ENCODE assay signal across 9 cellular contexts in genomic region chr4:116180056-116180690, GRCh38.
DNase-seq lines count a peak whose midpoint lies in the region; ATAC-seq, FAIRE-seq and TF ChIP-seq lines count a peak whose summit lies in the region.
"Had no signal": no experiment of that assay in that cellular context is flagged by ENCODE, and none has a peak within 500 bp of the region (broad histone marks: within the 10 kb centered on the region; RNA-seq: fewer than 3 reads in every experiment).

No MANE protein-coding gene starts in this region.

- no peak for ATAC-seq in stimulated activated memory B cell treated with anti-CD40 and anti-IgM and Interleukin-4, amounts not matched to agents 10 μg/mL and 1 μg/mL and 100 μg/mL, for 72 hours

- no peaks in the 10 kb centered on the region for H4K20me1 ChIP-seq in neural cell (ENCODE audit: insufficient read depth)

- H3K27ac ChIP-seq in neural cell (ENCODE audit: low read length) = no peak overlapping the region

- no peak overlapping the region for H2AFZ ChIP-seq in neural cell (ENCODE audit: low read depth, low read length)

- H3F3A ChIP-seq in neural cell (ENCODE audit: insufficient read depth, low read length, poor library complexity, severe bottlenecking) = no peaks in the 10 kb centered on the region

- TF ChIP-seq EP300 in neural cell (conservative IDR thresholded peaks at IDR 0.05; ENCODE audit: poor library complexity, severe bottlenecking) = no peak

- no peak for TF ChIP-seq POLR2A in NB4 (IDR thresholded peaks at IDR 0.05; ENCODE audit: extremely low read depth, insufficient read length)

- no peaks in the 10 kb centered on the region for H3K79me2 ChIP-seq in neural cell (replicated peaks; ENCODE audit: insufficient read depth, low read length)

- no peaks in the 10 kb centered on the region for H3K36me3 ChIP-seq in neural cell (ENCODE audit: insufficient read depth, low read length)

- peak; percentile 60 for FAIRE-seq in GM18507 (lab: Jason Lieb, UNC)

- H3K4me1 Mint-ChIP-seq in stimulated activated memory B cell treated with anti-CD40 and anti-IgM and Interleukin-4, amounts not matched to agents 10 μg/mL and 1 μg/mL and 100 μg/mL, for 72 hours = no peaks in the 10 kb centered on the region

- H3K27me3 Mint-ChIP-seq in stimulated activated memory B cell treated with anti-CD40 and anti-IgM and Interleukin-4, amounts not matched to agents 10 μg/mL and 1 μg/mL and 100 μg/mL, for 72 hours = no peaks in the 10 kb centered on the region

- DNase-seq in GM18507 (ENCODE audit: extremely low spot score, insufficient read length, low read depth) = no peak
- peak; percentile 14 for DNase-seq in NB4 (ENCODE audit: low read depth)
- DNase-seq in astrocyte of the hippocampus (ENCODE audit: low read depth, low spot score) = peak; percentile 14
- no peak for DNase-seq in NCI-H774 (lab: John Stamatoyannopoulos, UW)
- DNase-seq in effector CD8-positive, alpha-beta T cell (lab: John Stamatoyannopoulos, UW) = no peak
- DNase-seq in activated CD4-positive, alpha-beta T cell treated with anti-CD3 and anti-CD28 coated beads, Interleukin-2, amount 50 U/mL, for 4 hours = no peak
- DNase-seq: IMR-90 had no signal

- TF ChIP-seq RAD21 in neural cell (conservative IDR thresholded peaks at IDR 0.05) = peak; percentile 88

- H3K4me3 Mint-ChIP-seq in stimulated activated memory B cell treated with anti-CD40 and anti-IgM and Interleukin-4, amounts not matched to agents 10 μg/mL and 1 μg/mL and 100 μg/mL, for 72 hours = no peak overlapping the region

- no peaks in the 10 kb centered on the region for H3K9me3 Mint-ChIP-seq in stimulated activated memory B cell treated with anti-CD40 and anti-IgM and Interleukin-4, amounts not matched to agents 10 μg/mL and 1 μg/mL and 100 μg/mL, for 72 hours

- H3K9me2 ChIP-seq in neural cell (ENCODE audit: insufficient read depth, low read length) = no peaks in the 10 kb centered on the region

- H3K27me3 ChIP-seq in neural cell (ENCODE audit: insufficient read depth, low read depth, low read length) = no peaks in the 10 kb centered on the region

- H3K27ac Mint-ChIP-seq in stimulated activated memory B cell treated with anti-CD40 and anti-IgM and Interleukin-4, amounts not matched to agents 10 μg/mL and 1 μg/mL and 100 μg/mL, for 72 hours = no peak overlapping the region

- H3K9ac ChIP-seq in neural cell (ENCODE audit: low read length) = no peak overlapping the region

- H3K36me3 Mint-ChIP-seq in stimulated activated memory B cell treated with anti-CD40 and anti-IgM and Interleukin-4, amounts not matched to agents 10 μg/mL and 1 μg/mL and 100 μg/mL, for 72 hours = no peaks in the 10 kb centered on the region

- H3K4me3 ChIP-seq in NB4 (ENCODE audit: low read depth, low read length) = no peak overlapping the region
- H3K4me3 ChIP-seq in neural cell (ENCODE audit: low read length) = no peak overlapping the region

- H3K9me3 ChIP-seq in neural cell (ENCODE audit: low read length) = no peaks in the 10 kb centered on the region

- TF ChIP-seq CTCF in NB4 (IDR thresholded peaks at IDR 0.05; ENCODE audit: low read depth, low read length) (no peak), neural cell (IDR thresholded peaks at IDR 0.05; ENCODE audit: poor library complexity, severe bottlenecking) (peak; percentile 80)

- no peak overlapping the region for H3K4me2 ChIP-seq in neural cell (ENCODE audit: low read length)

TF ChIP-seq in neural cell, 6 proteins besides CTCF, POLR2A, EP300 and RAD21:
- TF ChIP-seq EZH2 (IDR thresholded peaks at IDR 0.05; ENCODE audit: borderline replicate concordance, insufficient read depth, low read length, poor library complexity, severe bottlenecking) (no peak), REST (IDR thresholded peaks at IDR 0.05; ENCODE audit: borderline replicate concordance) (no peak), SMC3 (conservative IDR thresholded peaks at IDR 0.05; ENCODE audit: poor library complexity) (peak; percentile 91)

Comparison
In these comparisons a context has a peak if more than half of its experiments do, and no peak if none do; other contexts are left out.
1. DNase-seq: peak in NB4 (single experiment) and astrocyte of the hippocampus (single experiment); none in GM18507 (single experiment), NCI-H774 (single experiment), effector CD8-positive, alpha-beta T cell (single experiment) and activated CD4-positive, alpha-beta T cell treated with anti-CD3 and anti-CD28 coated beads, Interleukin-2, amount 50 U/mL, for 4 hours (0 of 2).